ENCODE assay signal across 34 cellular contexts in genomic region chr11:131118247-131118646, GRCh38.
"Had no signal": no experiment of that assay in that cellular context is flagged by ENCODE, and none has a peak within 500 bp of the region (broad histone marks: within the 10 kb centered on the region; RNA-seq: fewer than 3 reads in every experiment).

No MANE protein-coding gene starts in this region.

- H3K4me3 Mint-ChIP-seq: activated naive CD8-positive, alpha-beta T cell; activated T-cell treated with anti-CD3 and anti-CD28 coated beads, Interleukin-2, amount 50 U/mL, for 72 hours; brain; effector memory CD8-positive, alpha-beta T cell; natural killer cell treated with Interleukin-12 subunit alpha and Interleukin-12 subunit beta and Interleukin-15 and Interleukin-18, amount 100 ng/mL, for 72 hours; stimulated activated memory B cell treated with anti-CD40 and anti-IgM and Interleukin-4, amounts not matched to agents 10 μg/mL and 1 μg/mL and 100 μg/mL, for 72 hours; stimulated activated naive CD8-positive, alpha-beta T cell treated with anti-CD3 and anti-CD28 coated beads, Interleukin-15, amount 100 ng/mL, for 72 hours had no signal

- H3K9me3 ChIP-seq: adrenal gland, esophagus muscularis mucosa, heart right ventricle, left lung, lower lobe of right lung, mucosa of descending colon, right atrium auricular region, thyroid gland, upper lobe of left lung, vagina had no signal

- H3K4me1 ChIP-seq: adrenal gland, esophagus muscularis mucosa, heart right ventricle, left lung, lower lobe of right lung, right atrium auricular region, thyroid gland, upper lobe of left lung, vagina had no signal

- DNase-seq: activated CD4-positive, alpha-beta T cell treated with anti-CD3 and anti-CD28 coated beads for 4 hours; activated CD4-positive, alpha-beta T cell treated with anti-CD3 and anti-CD28 coated beads, Interleukin-2, amount 50 U/mL, for 4 hours; activated effector memory CD4-positive, alpha-beta T cell treated with Interleukin-2 at 50 U/mL for 16 hours; activated naive CD4-positive, alpha-beta T cell treated with Interleukin-2 at 50 U/mL for 16 hours; activated T-cell treated with anti-CD3 and anti-CD28 coated beads for 4 hours; activated T-cell treated with anti-CD3 and anti-CD28 coated beads, Interleukin-2, amount 50 U/mL, for 72 hours; adrenal gland; aorta; caudate nucleus; cortex of kidney; effector memory CD8-positive, alpha-beta T cell; foreskin melanocyte; heart right ventricle; kidney glomerular epithelial cell; left lung; lower lobe of right lung; mesendoderm; mucosa of descending colon; stimulated activated CD4-positive, alpha-beta T cell treated with anti-CD3 and anti-CD28 coated beads, Interleukin-1b, Interleukin-23, amount 100 ng/mL, for 48 hours; stimulated activated CD4-positive, alpha-beta T cell treated with anti-CD3 and anti-CD28 coated beads, Interleukin-4, amount 100 ng/mL, for 4 hours; stimulated activated CD8-positive, alpha-beta memory T cell treated with anti-CD3 and anti-CD28 coated beads, Interleukin-4, amount 100 ng/mL, for 48 hours; stimulated activated naive CD8-positive, alpha-beta T cell treated with anti-CD3 and anti-CD28 coated beads, Interleukin-15, amount 100 ng/mL, for 72 hours; substantia nigra; thyroid gland; upper lobe of left lung had no signal

- H3K36me3 Mint-ChIP-seq: activated naive CD8-positive, alpha-beta T cell; brain; natural killer cell treated with Interleukin-12 subunit alpha and Interleukin-12 subunit beta and Interleukin-15 and Interleukin-18, amount 100 ng/mL, for 72 hours; stimulated activated memory B cell treated with anti-CD40 and anti-IgM and Interleukin-4, amounts not matched to agents 10 μg/mL and 1 μg/mL and 100 μg/mL, for 72 hours had no signal

- H3K4me3 ChIP-seq: adrenal gland, esophagus muscularis mucosa, heart right ventricle, left lung, lower lobe of right lung, mucosa of descending colon, right atrium auricular region, smooth muscle cell, thyroid gland, upper lobe of left lung, vagina had no signal

- H3K27me3 ChIP-seq: adrenal gland, esophagus muscularis mucosa, left lung, right atrium auricular region, thyroid gland, upper lobe of left lung, vagina had no signal

- H3K4me1 Mint-ChIP-seq: stimulated activated memory B cell treated with anti-CD40 and anti-IgM and Interleukin-4, amounts not matched to agents 10 μg/mL and 1 μg/mL and 100 μg/mL, for 72 hours; stimulated activated naive CD8-positive, alpha-beta T cell treated with anti-CD3 and anti-CD28 coated beads, Interleukin-15, amount 100 ng/mL, for 72 hours had no signal

- H3K27ac ChIP-seq: adrenal gland, esophagus muscularis mucosa, heart right ventricle, left lung, lower lobe of right lung, right atrium auricular region, thyroid gland, upper lobe of left lung, vagina, VCaP had no signal

- H3K9me3 Mint-ChIP-seq: activated T-cell treated with anti-CD3 and anti-CD28 coated beads, Interleukin-2, amount 50 U/mL, for 72 hours; stimulated activated memory B cell treated with anti-CD40 and anti-IgM and Interleukin-4, amounts not matched to agents 10 μg/mL and 1 μg/mL and 100 μg/mL, for 72 hours had no signal

- H3K27me3 Mint-ChIP-seq: activated naive CD8-positive, alpha-beta T cell; effector memory CD8-positive, alpha-beta T cell; natural killer cell treated with Interleukin-12 subunit alpha and Interleukin-12 subunit beta and Interleukin-15 and Interleukin-18, amount 100 ng/mL, for 72 hours; stimulated activated memory B cell treated with anti-CD40 and anti-IgM and Interleukin-4, amounts not matched to agents 10 μg/mL and 1 μg/mL and 100 μg/mL, for 72 hours; stimulated activated naive CD8-positive, alpha-beta T cell treated with anti-CD3 and anti-CD28 coated beads, Interleukin-15, amount 100 ng/mL, for 72 hours had no signal

- H3K36me3 ChIP-seq: adrenal gland, esophagus muscularis mucosa, heart right ventricle, left lung, lower lobe of right lung, right atrium auricular region, thyroid gland, upper lobe of left lung, vagina had no signal

- H3K27ac Mint-ChIP-seq: activated naive CD8-positive, alpha-beta T cell; activated T-cell treated with anti-CD3 and anti-CD28 coated beads, Interleukin-2, amount 50 U/mL, for 72 hours; brain; effector memory CD8-positive, alpha-beta T cell; natural killer cell treated with Interleukin-12 subunit alpha and Interleukin-12 subunit beta and Interleukin-15 and Interleukin-18, amount 100 ng/mL, for 72 hours; stimulated activated memory B cell treated with anti-CD40 and anti-IgM and Interleukin-4, amounts not matched to agents 10 μg/mL and 1 μg/mL and 100 μg/mL, for 72 hours; stimulated activated naive CD8-positive, alpha-beta T cell treated with anti-CD3 and anti-CD28 coated beads, Interleukin-15, amount 100 ng/mL, for 72 hours had no signal
